9 cellular contexts compared by ENCODE assay signal in genomic region chr17:82230627-82231311, GRCh38. TPM values are rescaled to one million over a fixed set of nuclear protein-coding genes. Genes with fewer than 3 reads are reported as not detected.
A peak's percentile ranks its signal among the peaks of the same experiment; 100 is the strongest.
DNase-seq lines count a peak whose midpoint lies in the region; FAIRE-seq and TF ChIP-seq lines count a peak whose summit lies in the region.
"Had no signal": no experiment of that assay in that cellular context is flagged by ENCODE, and none has a peak within 500 bp of the region (broad histone marks: within the 10 kb centered on the region; RNA-seq: fewer than 3 reads in every experiment).

No MANE protein-coding gene starts in this region.

- no peak overlapping the region for H3K9ac ChIP-seq in H9 (ENCODE audit: extremely low read depth, insufficient read length, low read length)
- H3K9ac ChIP-seq in NT2/D1 (ENCODE audit: insufficient read length, low read depth), result peak overlapping the region; percentile 84

- no peak overlapping the region for H3K14ac ChIP-seq in H9 (ENCODE audit: insufficient read depth, low read length)

- H3K18ac ChIP-seq in H9 (ENCODE audit: insufficient read length, low read depth, low read length), result no peak overlapping the region

- no peaks in the 10 kb centered on the region for H3K79me1 ChIP-seq in H9 (ENCODE audit: insufficient read depth, low read depth, low read length, poor library complexity, severe bottlenecking)

- H3K4me3 ChIP-seq in NT2/D1 (ENCODE audit: insufficient read length, low read depth), result peak overlapping the region; percentile 63

- H3K27me3 ChIP-seq in H9 (ENCODE audit: insufficient read depth, low read length) (peaks cover 22% of the 10 kb centered on the region; the same call in 1 of the 2 replicates), NT2/D1 (ENCODE audit: insufficient read depth, insufficient read length) (peaks cover 21% of the 10 kb centered on the region)

- no peaks in the 10 kb centered on the region for H3K9me3 ChIP-seq in H9 (ENCODE audit: control insufficient read depth, low read depth, low read length)
- H3K9me3 ChIP-seq in NT2/D1 (ENCODE audit: insufficient read depth, low read length), result no peaks in the 10 kb centered on the region

- H2BK20ac ChIP-seq in H9 (ENCODE audit: low read depth, low read length, poor library complexity, severe bottlenecking), result no peak overlapping the region

- no peak overlapping the region for H3T11ph ChIP-seq in H9 (ENCODE audit: low read length)

- DNase-seq in ELF-1 (ENCODE audit: low read depth, low spot score) (peak; percentile 81), H9 (peak; percentile 86), NT2/D1 (ENCODE audit: low read depth, low spot score) (no peak), frontal cortex (ENCODE audit: low spot score in 2 of 2) (peak; percentile 86 to 87), neural crest cell (ENCODE audit: low read depth, low spot score) (peak; percentile 57), NCI-H2196 (lab: John Stamatoyannopoulos, UW; ENCODE audit: unreplicated experiment) (no peak), NCI-H446 (lab: John Stamatoyannopoulos, UW) (no peak)
- peak; percentile 44 for DNase-seq in activated naive CD4-positive, alpha-beta T cell treated with anti-CD3 and anti-CD28 coated beads for 36 hours

- no peak overlapping the region for H4K91ac ChIP-seq in H9 (ENCODE audit: insufficient read length, low read depth, low read length)

- intact Hi-C loops in activated naive CD4-positive, alpha-beta T cell treated with anti-CD3 and anti-CD28 coated beads for 36 hours (cut with micrococcal nuclease), result no loop called here

- no peak overlapping the region for H2AK5ac ChIP-seq in H9 (ENCODE audit: insufficient read length, low read length)

- H3K4me3 Mint-ChIP-seq in H9, result no peak overlapping the region; a peak in 1 of 5 replicates
- H3K4me3 Mint-ChIP-seq in activated naive CD4-positive, alpha-beta T cell treated with anti-CD3 and anti-CD28 coated beads for 36 hours, result peak overlapping the region; percentile 72
- H3K4me3 Mint-ChIP-seq in neural crest cell, result no peak overlapping the region

- H3K27ac ChIP-seq in H9 (ENCODE audit: insufficient read length, low read depth, low read length), result no peak overlapping the region

- no peak overlapping the region for H2BK5ac ChIP-seq in H9 (ENCODE audit: insufficient read length, low read length)

- no peaks in the 10 kb centered on the region for H3K36me3 Mint-ChIP-seq in H9 (ENCODE audit: insufficient read depth in 1 of 3, low read depth in 3 of 3)
- H3K36me3 Mint-ChIP-seq in activated naive CD4-positive, alpha-beta T cell treated with anti-CD3 and anti-CD28 coated beads for 36 hours (ENCODE audit: low read depth), result no peaks in the 10 kb centered on the region
- no peaks in the 10 kb centered on the region for H3K36me3 Mint-ChIP-seq in neural crest cell (ENCODE audit: low read depth)
- H3K36me3 Mint-ChIP-seq: activated naive CD4-positive, alpha-beta T cell treated with anti-CD3 and anti-CD28 coated beads, Interleukin-2, amount 50 U/mL, for 24 hours had no signal

- no peak overlapping the region for H2BK15ac ChIP-seq in H9 (ENCODE audit: low read depth, low read length)

- H3K36me3 ChIP-seq in NT2/D1 (ENCODE audit: insufficient read depth, insufficient read length, low read length), result peaks cover 29% of the 10 kb centered on the region

- peak; percentile 64 for TF ChIP-seq CTCF in H9 (conservative IDR thresholded peaks at IDR 0.05)
- peak; percentile 60 for TF ChIP-seq CTCF in neural crest cell (conservative IDR thresholded peaks at IDR 0.05)

- WGBS in H9 (ENCODE audit: extremely low coverage, insufficient read length, low lambda C conversion rate), result no CpG with 5 or more reads among the region's 75 CpGs

- H3K9me3 Mint-ChIP-seq in H9 (no peaks in the 10 kb centered on the region), neural crest cell (no peaks in the 10 kb centered on the region)
- H3K9me3 Mint-ChIP-seq in activated naive CD4-positive, alpha-beta T cell treated with anti-CD3 and anti-CD28 coated beads for 36 hours, result no peaks in the 10 kb centered on the region
- H3K9me3 Mint-ChIP-seq: activated naive CD4-positive, alpha-beta T cell treated with anti-CD3 and anti-CD28 coated beads, Interleukin-2, amount 50 U/mL, for 24 hours had no signal

- no peaks in the 10 kb centered on the region for H3K79me2 ChIP-seq in H9 (ENCODE audit: insufficient read depth, low read length)

- H2BK12ac ChIP-seq in H9 (ENCODE audit: insufficient read length, low read depth, low read length), result no peak overlapping the region

- peaks cover 11% of the 10 kb centered on the region for H3K23me2 ChIP-seq in H9 (ENCODE audit: insufficient read length, low read depth, low read length, poor library complexity, severe bottlenecking)

- no peak overlapping the region for H3K23ac ChIP-seq in H9 (ENCODE audit: insufficient read length, low read depth, low read length)

- peaks cover 2% of the 10 kb centered on the region for H4K20me1 ChIP-seq in H9 (ENCODE audit: control insufficient read depth, insufficient read depth, insufficient read length)

- no peak overlapping the region for H4K8ac ChIP-seq in H9 (replicated peaks; ENCODE audit: insufficient read length, low read depth, low read length)

- CTCF ChIA-PET in activated naive CD4-positive, alpha-beta T cell treated with anti-CD3 and anti-CD28 coated beads for 36 hours (lab: Charles Lee), result interaction anchor here (1.0 to 1.3 kb wide), 4 partner anchors 8 to 75 kb away, joined by 3 to 4 read pairs (median 3); no protein-coding TSS in a partner anchor

- H3K27ac Mint-ChIP-seq in H9 (no peak overlapping the region), neural crest cell (ENCODE audit: unreplicated experiment) (no peak overlapping the region)
- no peak overlapping the region for H3K27ac Mint-ChIP-seq in activated naive CD4-positive, alpha-beta T cell treated with anti-CD3 and anti-CD28 coated beads for 36 hours
- H3K27ac Mint-ChIP-seq: activated naive CD4-positive, alpha-beta T cell treated with anti-CD3 and anti-CD28 coated beads, Interleukin-2, amount 50 U/mL, for 24 hours had no signal

- no peak overlapping the region for H2BK120ac ChIP-seq in H9 (ENCODE audit: low read depth, low read length, poor library complexity, severe bottlenecking)

- no peak for FAIRE-seq in frontal cortex (lab: Jason Lieb, UNC)

- H2AFZ ChIP-seq in H9 (ENCODE audit: low read length), result no peak overlapping the region

- no peak overlapping the region for H3K56ac ChIP-seq in H9 (ENCODE audit: insufficient read length, low read depth, low read length)

- no peak overlapping the region for H4K5ac ChIP-seq in H9 (ENCODE audit: insufficient read length, low read depth, low read length)

- H3K4me1 ChIP-seq in H9 (ENCODE audit: insufficient read depth, low read length), result no peaks in the 10 kb centered on the region
- H3K4me1 ChIP-seq in NT2/D1 (ENCODE audit: insufficient read depth, insufficient read length), result peaks cover 48% of the 10 kb centered on the region

- H3K4me1 Mint-ChIP-seq in H9 (peaks cover 2 to 11% of the 10 kb centered on the region in 2 experiments; a peak in 3 of 4 replicates), neural crest cell (peaks cover 3% of the 10 kb centered on the region)
- H3K4me1 Mint-ChIP-seq in activated naive CD4-positive, alpha-beta T cell treated with anti-CD3 and anti-CD28 coated beads for 36 hours (ENCODE audit: low read depth), result peaks cover 12% of the 10 kb centered on the region

- no peak overlapping the region for H3K4ac ChIP-seq in H9 (ENCODE audit: low read depth, low read length)

- H3K27me3 Mint-ChIP-seq in H9 (ENCODE audit: low read depth) (peaks cover 45% of the 10 kb centered on the region), neural crest cell (ENCODE audit: low read depth) (peaks cover 26% of the 10 kb centered on the region)
- peaks cover 3% of the 10 kb centered on the region for H3K27me3 Mint-ChIP-seq in activated naive CD4-positive, alpha-beta T cell treated with anti-CD3 and anti-CD28 coated beads for 36 hours (ENCODE audit: low read depth)
- H3K27me3 Mint-ChIP-seq: activated naive CD4-positive, alpha-beta T cell treated with anti-CD3 and anti-CD28 coated beads, Interleukin-2, amount 50 U/mL, for 24 hours had no signal

- H3K4me2 ChIP-seq in H9 (ENCODE audit: insufficient read depth, insufficient read length, low read length), result peak overlapping the region; percentile 5

RNA-seq across cellular contexts. Expression of gene SLC16A3, which starts 1.9 kb away (rescaled TPM):
- total RNA-seq in H9 (2021), result 26.0 and 28.4 TPM in 2 replicates
- 10 to 100 TPM; 15.2 to 18.3 TPM for total RNA-seq in activated naive CD4-positive, alpha-beta T cell treated with anti-CD3 and anti-CD28 coated beads for 36 hours
- 2.0 TPM for total RNA-seq in frontal cortex
- 1.5 and 8.6 TPM in 2 replicates for total RNA-seq in neural crest cell

RNA-seq across cellular contexts. Expression of gene CCDC57, which starts 18.1 kb away (rescaled TPM):
- total RNA-seq in H9 (2021) (11.0 and 14.6 TPM in 2 replicates), frontal cortex (17.1 TPM), neural crest cell (47.5 and 50.3 TPM in 2 replicates)
- total RNA-seq in activated naive CD4-positive, alpha-beta T cell treated with anti-CD3 and anti-CD28 coated beads for 36 hours, result 10 to 100 TPM; 40.7 to 43.9 TPM

RNA-seq across cellular contexts. Expression of gene CSNK1D, which starts 42.7 kb away (rescaled TPM):
- total RNA-seq in H9 (2021) (137 and 144 TPM in 2 replicates), frontal cortex (22.8 TPM), neural crest cell (163 and 165 TPM in 2 replicates)
- 100 to 1,000 TPM in 1 of 2 experiments, 10 to 100 TPM in 1; 99.8 to 100 TPM for total RNA-seq in activated naive CD4-positive, alpha-beta T cell treated with anti-CD3 and anti-CD28 coated beads for 36 hours

Comparison
In these comparisons a context has a peak if more than half of its experiments do, and no peak if none do; other contexts are left out.
1. DNase-seq: peak in ELF-1 (single experiment), H9 (single experiment), activated naive CD4-positive, alpha-beta T cell treated with anti-CD3 and anti-CD28 coated beads for 36 hours (single experiment), frontal cortex (2 of 2) and neural crest cell (single experiment); none in NT2/D1 (single experiment), NCI-H2196 (single experiment) and NCI-H446 (0 of 2).